In the genomic region with DNA sequence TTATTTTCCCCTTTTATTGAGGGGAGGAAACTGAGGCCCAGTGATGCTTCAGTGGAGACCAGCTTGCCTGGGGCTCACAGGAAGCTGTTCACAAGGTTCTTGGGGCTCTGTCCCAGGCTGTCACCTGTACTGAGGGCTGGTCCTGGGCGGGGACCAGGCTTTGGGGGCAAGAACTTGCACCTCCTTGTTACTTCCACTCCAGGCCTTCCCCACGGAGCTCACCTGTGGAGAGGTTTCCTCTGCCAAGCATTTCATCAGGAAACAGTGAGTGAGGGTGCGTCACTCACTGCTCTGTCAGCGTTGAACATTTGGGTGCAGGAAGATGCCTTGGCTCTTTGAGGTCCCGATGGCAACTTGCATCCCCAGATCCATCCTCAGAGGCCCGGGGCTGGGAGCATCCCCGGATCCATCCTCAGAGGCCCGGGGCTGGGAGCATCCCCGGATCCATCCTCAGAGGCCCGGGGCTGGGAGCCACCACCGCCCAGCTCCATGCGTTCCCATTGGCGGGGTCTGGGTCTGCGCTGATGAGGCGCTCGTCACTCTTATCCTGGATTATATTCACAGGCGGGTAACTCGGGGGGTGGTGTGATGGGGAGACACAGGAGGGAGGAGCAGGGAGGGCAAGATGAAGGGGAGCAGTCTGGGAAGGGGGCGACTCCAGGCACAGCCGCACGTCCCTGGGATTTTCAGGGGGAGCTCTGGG, we compare ENCODE assay signal across 21 cellular contexts. TPM values are rescaled to one million over a fixed set of nuclear protein-coding genes. Genes with fewer than 3 reads are reported as not detected.
DNase-seq lines count a peak whose midpoint lies in the region; ATAC-seq, FAIRE-seq and TF ChIP-seq lines count a peak whose summit lies in the region.
"Had no signal": no experiment of that assay in that cellular context is flagged by ENCODE, and none has a peak within 500 bp of the region (broad histone marks: within the 10 kb centered on the region; RNA-seq: fewer than 3 reads in every experiment).

No MANE protein-coding gene starts in this region.

- CTCF ChIA-PET in K562 (lab: Yijun Ruan, JAX; ENCODE audit: low intra/inter-chr PET ratio) = no interaction called here
- CTCF ChIA-PET in activated naive CD4-positive, alpha-beta T cell treated with anti-CD3 and anti-CD28 coated beads for 36 hours (lab: Charles Lee) = no interaction called here

- H3K4me2 ChIP-seq in K562 (ENCODE audit: insufficient read depth, low read length) = peak overlapping the region; percentile 68; the same call in 1 of the 2 replicates

- peaks cover 63% of the 10 kb centered on the region for H3K4me1 Mint-ChIP-seq in neural crest cell
- H3K4me1 Mint-ChIP-seq in stimulated activated memory B cell treated with anti-CD40 and anti-IgM and Interleukin-4, amounts not matched to agents 10 μg/mL and 1 μg/mL and 100 μg/mL, for 72 hours = peaks cover 41% of the 10 kb centered on the region
- peaks cover 5% of the 10 kb centered on the region for H3K4me1 Mint-ChIP-seq in activated naive CD4-positive, alpha-beta T cell treated with anti-CD3 and anti-CD28 coated beads for 36 hours (ENCODE audit: low read depth)
- H3K4me1 Mint-ChIP-seq in activated T-helper 2 cell treated with anti-CD3 and anti-CD28 coated beads, Interferon-gamma antibody, Interleukin-2, Interleukin-4, amounts not matched to agents 10 μg/mL and 5 μg/mL and 100 μg/mL, durations not matched to agents 14 hours and 24 hours and 36 hours (ENCODE audit: low read depth) = no peaks in the 10 kb centered on the region
- H3K4me1 Mint-ChIP-seq: CD8-positive, alpha-beta memory T cell had no signal

- no peak overlapping the region for H3K27ac ChIP-seq in K562 (ENCODE audit: extremely low read depth, low read depth, low read length)
- H3K27ac ChIP-seq: BLaER1 treated with 17β-estradiol and CSF1 and Interleukin-3, amounts not matched to agents 10 nM and 100 nM had no signal

- peak overlapping the region; percentile 90 for H3K27ac Mint-ChIP-seq in neural crest cell (ENCODE audit: unreplicated experiment)
- H3K27ac Mint-ChIP-seq in stimulated activated memory B cell treated with anti-CD40 and anti-IgM and Interleukin-4, amounts not matched to agents 10 μg/mL and 1 μg/mL and 100 μg/mL, for 72 hours = peak overlapping the region; percentile 63
- no peak overlapping the region for H3K27ac Mint-ChIP-seq in activated naive CD4-positive, alpha-beta T cell treated with anti-CD3 and anti-CD28 coated beads for 36 hours
- no peak overlapping the region for H3K27ac Mint-ChIP-seq in activated T-helper 2 cell treated with anti-CD3 and anti-CD28 coated beads, Interferon-gamma antibody, Interleukin-2, Interleukin-4, amounts not matched to agents 10 μg/mL and 5 μg/mL and 100 μg/mL, durations not matched to agents 14 hours and 24 hours and 36 hours
- H3K27ac Mint-ChIP-seq: B cell had no signal

- no peak overlapping the region for H3K4me3 ChIP-seq in K562
- H3K4me3 ChIP-seq: BLaER1 treated with 17β-estradiol and CSF1 and Interleukin-3, amounts not matched to agents 10 nM and 100 nM; GM12878; HAP-1 had no signal

- WGBS in K562 (ENCODE audit: insufficient coverage, low coverage, missing lambda C conversion rate) = 37% methylated on average over 20 of the region's 21 CpGs

- no peak for ATAC-seq in K562
- no peak for ATAC-seq in stimulated activated memory B cell treated with anti-CD40 and anti-IgM and Interleukin-4, amounts not matched to agents 10 μg/mL and 1 μg/mL and 100 μg/mL, for 72 hours
- ATAC-seq in HG02973 (IDR thresholded peaks at IDR 0.05; ENCODE audit: unreplicated experiment) = no peak
- no peak for ATAC-seq in omental fat pad (ENCODE audit: low FRiP score)
- ATAC-seq: GM12878 had no signal

- H2AFZ ChIP-seq in K562 (ENCODE audit: low read depth, low read length) = 0 out of 2 replicates have a peak overlapping the region, but pooled peaks have one; percentile 46

- H3K9me1 ChIP-seq in K562 (ENCODE audit: control insufficient read depth, insufficient read depth, low read length) = peaks cover 4% of the 10 kb centered on the region

- no TSS peak for BruUV-seq in K562 (replicated peaks; lab: Mats Ljungman, UMichigan)

- H3K9me3 ChIP-seq in K562 (replicated peaks; ENCODE audit: control insufficient read depth, insufficient read depth, low read depth, low read length) = no peaks in the 10 kb centered on the region

- TF ChIP-seq EP300 in K562 (IDR thresholded peaks at IDR 0.05; ENCODE audit: low read length) = no peak

- H3K4me3 Mint-ChIP-seq in neural crest cell = no peak overlapping the region
- H3K4me3 Mint-ChIP-seq in stimulated activated memory B cell treated with anti-CD40 and anti-IgM and Interleukin-4, amounts not matched to agents 10 μg/mL and 1 μg/mL and 100 μg/mL, for 72 hours = no peak overlapping the region
- no peak overlapping the region for H3K4me3 Mint-ChIP-seq in activated naive CD4-positive, alpha-beta T cell treated with anti-CD3 and anti-CD28 coated beads for 36 hours
- H3K4me3 Mint-ChIP-seq in activated T-helper 2 cell treated with anti-CD3 and anti-CD28 coated beads, Interferon-gamma antibody, Interleukin-2, Interleukin-4, amounts not matched to agents 10 μg/mL and 5 μg/mL and 100 μg/mL, durations not matched to agents 14 hours and 24 hours and 36 hours (ENCODE audit: low read depth) = no peak overlapping the region
- H3K4me3 Mint-ChIP-seq: B cell; CD8-positive, alpha-beta memory T cell had no signal

- TF ChIP-seq CTCF in K562 (IDR thresholded peaks at IDR 0.05 in 2 of 3, conservative IDR thresholded peaks at IDR 0.05 in 1 of 3; ENCODE audit: insufficient read depth in 2 of 3, low read depth in 1 of 3, low read length in 3 of 3) = no peak
- no peak for TF ChIP-seq CTCF in neural crest cell (conservative IDR thresholded peaks at IDR 0.05)
- TF ChIP-seq CTCF in omental fat pad (IDR thresholded peaks at IDR 0.05) = no peak

- H3K9ac ChIP-seq in K562 (ENCODE audit: insufficient read depth in 1 of 2, low read depth in 2 of 2, low read length in 2 of 2) = no peak overlapping the region
- H3K9ac ChIP-seq: BLaER1 treated with 17β-estradiol and CSF1 and Interleukin-3, amounts not matched to agents 10 nM and 100 nM had no signal

- H3K36me3 ChIP-seq in K562 (ENCODE audit: control insufficient read depth, insufficient read depth, low read length) = no peaks in the 10 kb centered on the region
- H3K36me3 ChIP-seq: HAP-1 had no signal

- peaks cover 3% of the 10 kb centered on the region for H3K27me3 Mint-ChIP-seq in neural crest cell (ENCODE audit: low read depth)
- H3K27me3 Mint-ChIP-seq in stimulated activated memory B cell treated with anti-CD40 and anti-IgM and Interleukin-4, amounts not matched to agents 10 μg/mL and 1 μg/mL and 100 μg/mL, for 72 hours = no peaks in the 10 kb centered on the region
- H3K27me3 Mint-ChIP-seq in activated naive CD4-positive, alpha-beta T cell treated with anti-CD3 and anti-CD28 coated beads for 36 hours (ENCODE audit: low read depth) = no peaks in the 10 kb centered on the region
- no peaks in the 10 kb centered on the region for H3K27me3 Mint-ChIP-seq in activated T-helper 2 cell treated with anti-CD3 and anti-CD28 coated beads, Interferon-gamma antibody, Interleukin-2, Interleukin-4, amounts not matched to agents 10 μg/mL and 5 μg/mL and 100 μg/mL, durations not matched to agents 14 hours and 24 hours and 36 hours (ENCODE audit: low read depth)

- no peak for TF ChIP-seq RAD21 in K562 (CRISPR knock-in tag; conservative IDR thresholded peaks at IDR 0.05 in 1 of 2, IDR thresholded peaks at IDR 0.05 in 1 of 2)

- no peaks in the 10 kb centered on the region; the same call in 2 of the 3 replicates for H3K79me2 ChIP-seq in K562 (ENCODE audit: control insufficient read depth, insufficient read depth, low read length)

- DNase-seq in GM12892 (ENCODE audit: insufficient read length) (no peak), K562 (ENCODE audit: extremely low read depth in 1 of 4, low spot score in 3 of 4) (no peak), neural crest cell (ENCODE audit: low read depth, low spot score) (no peak), omental fat pad (ENCODE audit: low spot score) (no peak)
- no peak for DNase-seq in activated naive CD4-positive, alpha-beta T cell treated with anti-CD3 and anti-CD28 coated beads for 36 hours
- no peak for DNase-seq in activated T-helper 2 cell treated with anti-CD3 and anti-CD28 coated beads, Interferon-gamma antibody, Interleukin-2, Interleukin-4, amounts not matched to agents 10 μg/mL and 5 μg/mL and 100 μg/mL, durations not matched to agents 14 hours and 24 hours and 36 hours (ENCODE audit: low spot score)
- DNase-seq: CD8-positive, alpha-beta memory T cell; COR-L47; DMS 273 treated with DMSO at 0.1 percent for 48 hours; DMS53; DND-41 had no signal

- peaks cover 27 to 36% of the 10 kb centered on the region in 2 experiments; a peak in 4 of 5 replicates for H3K4me1 ChIP-seq in K562 (replicated peaks in 1 of 2; ENCODE audit: control insufficient read depth in 2 of 2, insufficient read depth in 2 of 2, low read length in 2 of 2)
- H3K4me1 ChIP-seq: HAP-1 had no signal

- intact Hi-C loops in K562 (cut with micrococcal nuclease) = no loop called here
- intact Hi-C loops in activated naive CD4-positive, alpha-beta T cell treated with anti-CD3 and anti-CD28 coated beads for 36 hours (cut with micrococcal nuclease) = no loop called here
- intact Hi-C loops in activated T-helper 2 cell treated with anti-CD3 and anti-CD28 coated beads, Interferon-gamma antibody, Interleukin-2, Interleukin-4, amounts not matched to agents 10 μg/mL and 5 μg/mL and 100 μg/mL, durations not matched to agents 14 hours and 24 hours and 36 hours (cut with micrococcal nuclease) = no loop called here

- in situ Hi-C loops in K562 (cut with MboI) = no loop called here

- H4K20me1 ChIP-seq in K562 (replicated peaks; ENCODE audit: control insufficient read depth, insufficient read depth, low read length) = no peaks in the 10 kb centered on the region

- no peaks in the 10 kb centered on the region for H3K36me3 Mint-ChIP-seq in neural crest cell (ENCODE audit: low read depth)
- H3K36me3 Mint-ChIP-seq in stimulated activated memory B cell treated with anti-CD40 and anti-IgM and Interleukin-4, amounts not matched to agents 10 μg/mL and 1 μg/mL and 100 μg/mL, for 72 hours = peaks cover 15% of the 10 kb centered on the region
- H3K36me3 Mint-ChIP-seq in activated naive CD4-positive, alpha-beta T cell treated with anti-CD3 and anti-CD28 coated beads for 36 hours (ENCODE audit: low read depth) = no peaks in the 10 kb centered on the region
- no peaks in the 10 kb centered on the region for H3K36me3 Mint-ChIP-seq in activated T-helper 2 cell treated with anti-CD3 and anti-CD28 coated beads, Interferon-gamma antibody, Interleukin-2, Interleukin-4, amounts not matched to agents 10 μg/mL and 5 μg/mL and 100 μg/mL, durations not matched to agents 14 hours and 24 hours and 36 hours (ENCODE audit: low read depth)
- H3K36me3 Mint-ChIP-seq: CD8-positive, alpha-beta memory T cell had no signal

- peaks cover 4 to 54% of the 10 kb centered on the region in 2 experiments for H3K27me3 ChIP-seq in K562 (ENCODE audit: control insufficient read depth in 2 of 2, insufficient read depth in 2 of 2, low read length in 2 of 2)

- FAIRE-seq in GM12892 (lab: Jason Lieb, UNC) (peak; percentile 54), K562 (lab: Jason Lieb, UNC) (no peak)
- FAIRE-seq: GM12878, GM19239, H1 had no signal

- H3K9me3 Mint-ChIP-seq in neural crest cell = peaks cover 2% of the 10 kb centered on the region
- H3K9me3 Mint-ChIP-seq in stimulated activated memory B cell treated with anti-CD40 and anti-IgM and Interleukin-4, amounts not matched to agents 10 μg/mL and 1 μg/mL and 100 μg/mL, for 72 hours = peaks cover 2% of the 10 kb centered on the region
- H3K9me3 Mint-ChIP-seq in activated naive CD4-positive, alpha-beta T cell treated with anti-CD3 and anti-CD28 coated beads for 36 hours = no peaks in the 10 kb centered on the region
- H3K9me3 Mint-ChIP-seq in activated T-helper 2 cell treated with anti-CD3 and anti-CD28 coated beads, Interferon-gamma antibody, Interleukin-2, Interleukin-4, amounts not matched to agents 10 μg/mL and 5 μg/mL and 100 μg/mL, durations not matched to agents 14 hours and 24 hours and 36 hours = peaks cover 6% of the 10 kb centered on the region

- POLR2A ChIA-PET in K562 (lab: Yijun Ruan, JAX) = interaction anchor here (0.6 to 0.7 kb wide), 3 partner anchors 29 to 228 kb away, joined by 3 read pairs; no protein-coding TSS in a partner anchor

- TF ChIP-seq POLR2A in GM12892 (IDR thresholded peaks at IDR 0.05; ENCODE audit: low read depth, low read length) (no peak), K562 (conservative IDR thresholded peaks at IDR 0.05) (no peak)

RNA-seq across cellular contexts. Expression of gene SMIM38, which starts 1.4 kb away (rescaled TPM):
- 4.6 TPM for polyA plus RNA-seq in GM12892 (2012; ENCODE audit: missing spikeins)
- total RNA-seq in K562 (2011; cell fraction: chromatin; rRNA removed; ENCODE audit: low replicate concordance) = 4.9 and 7.8 TPM in 2 replicates
- total RNA-seq in K562 (2011; cell fraction: nucleolus; rRNA removed) = 5.0 and 7.9 TPM in 2 replicates
- total RNA-seq in K562 (2011; cell fraction: nucleoplasm; rRNA removed) = 4.7 and 5.7 TPM in 2 replicates
- total RNA-seq in K562 (2014; rRNA removed) = 0.33 and 1.2 TPM in 2 replicates
- total RNA-seq in K562 (2014; rRNA removed; fragmentation: Illumina TruSeq; extraction: Trizol) = 0.06 and 0.15 TPM in 2 replicates
- 0.11 and 0.14 TPM in 2 replicates for total RNA-seq in K562 (2015; rRNA removed; fragmentation: Illumina TruSeq; extraction: Trizol)
- total RNA-seq in K562 (2021) = 0.27 and 0.38 TPM in 2 replicates
- polyA plus RNA-seq in K562 (2011; rRNA removed) = 0.34 and 0.99 TPM in 2 replicates
- 0.35 and 0.67 TPM in 2 replicates for polyA plus RNA-seq in K562 (2011; cell fraction: cytosol; rRNA removed)
- polyA plus RNA-seq in K562 (2011; cell fraction: nucleus; rRNA removed) = 1.3 and 4.0 TPM in 2 replicates
- polyA plus RNA-seq in K562 (2012) = 0.12 and 0.68 TPM in 2 replicates
- 0.21 TPM in 2 replicates for polyA plus RNA-seq in K562 (2014; fragmentation: Illumina TruSeq; extraction: Trizol)
- polyA plus RNA-seq in K562 (2014; fragmentation: Nextera tagmentation; extraction: Ambion mirVana) = not detected
- 0.07 and 0.36 TPM in 2 replicates for polyA plus RNA-seq in K562 (2014; rRNA removed)
- 0.24 and 1.5 TPM in 2 replicates for polyA minus RNA-seq in K562 (2011; rRNA and poly(A)+ RNA removed)
- polyA minus RNA-seq in K562 (2011; cell fraction: cytosol; rRNA and poly(A)+ RNA removed) = 1.7 and 1.9 TPM in 2 replicates
- 1.1 and 1.3 TPM in 2 replicates for polyA minus RNA-seq in K562 (2011; cell fraction: nucleus; rRNA and poly(A)+ RNA removed)
- total RNA-seq in neural crest cell = 1.1 and 1.4 TPM in 2 replicates
- total RNA-seq in activated naive CD4-positive, alpha-beta T cell treated with anti-CD3 and anti-CD28 coated beads for 36 hours = under 1 TPM; 0.12 to 0.17 TPM
- 1 to 10 TPM in 1 of 4 donors, under 1 TPM in 3; 0.69 to 1.6 (median 0.85) TPM for total RNA-seq in omental fat pad
- 0.41 and 0.53 TPM in 2 replicates for total RNA-seq in activated T-helper 2 cell treated with anti-CD3 and anti-CD28 coated beads, Interferon-gamma antibody, Interleukin-2, Interleukin-4, amounts not matched to agents 10 μg/mL and 5 μg/mL and 100 μg/mL, durations not matched to agents 14 hours and 24 hours and 36 hours
- total RNA-seq: G401, HT-29 had no signal
- polyA plus RNA-seq: CD8-positive, alpha-beta memory T cell had no signal

Comparison
In these comparisons a context has a peak if more than half of its experiments do, and no peak if none do; other contexts are left out.
1. H3K27ac Mint-ChIP-seq: peak in neural crest cell (single experiment) and stimulated activated memory B cell treated with anti-CD40 and anti-IgM and Interleukin-4, amounts not matched to agents 10 μg/mL and 1 μg/mL and 100 μg/mL, for 72 hours (single experiment); none in activated naive CD4-positive, alpha-beta T cell treated with anti-CD3 and anti-CD28 coated beads for 36 hours (single experiment) and activated T-helper 2 cell treated with anti-CD3 and anti-CD28 coated beads, Interferon-gamma antibody, Interleukin-2, Interleukin-4, amounts not matched to agents 10 μg/mL and 5 μg/mL and 100 μg/mL, durations not matched to agents 14 hours and 24 hours and 36 hours (single experiment).